8 cellular contexts compared by ENCODE assay signal in genomic region chr2:16664052-16664731, GRCh38. TPM values are rescaled to one million over a fixed set of nuclear protein-coding genes. Genes with fewer than 3 reads are reported as not detected.
DNase-seq lines count a peak whose midpoint lies in the region; ATAC-seq and TF ChIP-seq lines count a peak whose summit lies in the region.

No MANE protein-coding gene starts in this region.

- TF ChIP-seq CTCF in Calu3 (IDR thresholded peaks at IDR 0.05; ENCODE audit: unreplicated experiment): no peak
- no peak for TF ChIP-seq CTCF in psoas muscle (IDR thresholded peaks at IDR 0.05)

- H3K4me3 Mint-ChIP-seq in Calu3 (ENCODE audit: low read depth, unreplicated experiment): peak overlapping the region; percentile 74

- no peaks in the 10 kb centered on the region for H3K9me3 Mint-ChIP-seq in Calu3 (ENCODE audit: low read depth, unreplicated experiment)

- CTCF ChIA-PET in Calu3 (lab: Charles Lee): no interaction called here

- H3K36me3 ChIP-seq in psoas muscle (ENCODE audit: insufficient read depth in 1 of 2, low read depth in 1 of 2): no peaks in the 10 kb centered on the region

- intact Hi-C loops in Calu3 (cut with micrococcal nuclease; ENCODE audit: unreplicated experiment): no loop called here
- intact Hi-C loops in left ventricle myocardium superior (cut with micrococcal nuclease): no loop called here
- intact Hi-C loops in psoas muscle (cut with DNase I): loop anchor here in 1 of 2 donors (5.0 kb wide), 1 partner anchor 47 kb away; no protein-coding TSS in a partner anchor

- DNase-seq in Calu3 (no peak), KG1 (lab: John Stamatoyannopoulos, UW) (peak; percentile 19), amniotic epithelial cell (ENCODE audit: low read depth) (peak; percentile 67), left ventricle myocardium superior (peak; percentile 58), psoas muscle (peak; percentile 53 to 75), NCI-H2029 treated with DMSO at 0.1 percent for 48 hours (lab: John Stamatoyannopoulos, UW) (no peak)

- peak overlapping the region; percentile 65 for H3K27ac ChIP-seq in psoas muscle

- peaks cover 16% of the 10 kb centered on the region for H3K4me1 Mint-ChIP-seq in Calu3 (ENCODE audit: low read depth, unreplicated experiment)

- H3K4me3 ChIP-seq in psoas muscle: peak overlapping the region; percentile 78

- peaks cover 57% of the 10 kb centered on the region for H3K27me3 Mint-ChIP-seq in Calu3 (ENCODE audit: unreplicated experiment)

- H3K36me3 Mint-ChIP-seq in Calu3 (ENCODE audit: insufficient read depth, unreplicated experiment): peaks cover 7% of the 10 kb centered on the region

- no peaks in the 10 kb centered on the region for H3K9me3 ChIP-seq in psoas muscle

- H3K27me3 ChIP-seq in psoas muscle (ENCODE audit: insufficient read depth in 3 of 3, low read length in 2 of 3): no peaks in the 10 kb centered on the region

- no peak overlapping the region for H3K27ac Mint-ChIP-seq in Calu3 (ENCODE audit: unreplicated experiment)

- WGBS in psoas muscle, 3 donors: 9 to 37% (median 16%) methylated on average over 9 of the region's 9 CpGs

- no TSS peak for BruUV-seq in Calu3 (replicated peaks; lab: Mats Ljungman, UMichigan)

- ATAC-seq in left ventricle myocardium superior (peak; percentile 60), psoas muscle (peak; percentile 34 to 69 (median 41)), HG03108 (IDR thresholded peaks at IDR 0.05; ENCODE audit: unreplicated experiment) (no peak), GM21825 (IDR thresholded peaks at IDR 0.05; ENCODE audit: unreplicated experiment) (no peak)

- H3K4me1 ChIP-seq in psoas muscle: peaks cover 45% of the 10 kb centered on the region

RNA-seq across cellular contexts. Expression of gene CYRIA, which starts 1.4 kb away (rescaled TPM):
- 0.19 and 0.22 TPM in 2 replicates for total RNA-seq in Calu3 (2022)
- total RNA-seq in left ventricle myocardium superior: 4.6 TPM
- 10 to 100 TPM in 3 of 4 donors, 1 to 10 TPM in 1; 9.5 to 16.8 (median 10.9) TPM for total RNA-seq in psoas muscle
- 1 to 10 TPM; 3.8 to 5.1 (median 4.9) TPM for polyA plus RNA-seq in psoas muscle

Comparison
In these comparisons a context has a peak if more than half of its experiments do, and no peak if none do; other contexts are left out.
1. DNase-seq: peak in KG1 (single experiment), amniotic epithelial cell (single experiment), left ventricle myocardium superior (single experiment) and psoas muscle (2 of 2); none in Calu3 (single experiment) and NCI-H2029 treated with DMSO at 0.1 percent for 48 hours (single experiment).
2. ATAC-seq: peak in left ventricle myocardium superior (single experiment) and psoas muscle (4 of 4); none in HG03108 (single experiment) and GM21825 (single experiment).